11 cellular contexts compared by ENCODE assay signal in genomic region chr1:169595764-169596711, GRCh38. TPM values are rescaled to one million over a fixed set of nuclear protein-coding genes. Genes with fewer than 3 reads are reported as not detected.
DNase-seq lines count a peak whose midpoint lies in the region; ATAC-seq and TF ChIP-seq lines count a peak whose summit lies in the region.
"Had no signal": no experiment of that assay in that cellular context is flagged by ENCODE, and none has a peak within 500 bp of the region (broad histone marks: within the 10 kb centered on the region; RNA-seq: fewer than 3 reads in every experiment).

No MANE protein-coding gene starts in this region.

- H3K4me1 ChIP-seq in upper lobe of right lung, result no peaks in the 10 kb centered on the region
- H3K4me1 ChIP-seq: heart right ventricle had no signal

- ATAC-seq in Right ventricle myocardium superior (ENCODE audit: poor library complexity) (peak; percentile 48), Right ventricle myocardium inferior (no peak), esophagus mucosa (peak; percentile 25), upper lobe of right lung (peak; percentile 54), HG02970 (IDR thresholded peaks at IDR 0.05; ENCODE audit: low FRiP score, unreplicated experiment) (no peak), left ventricle myocardium superior (no peak)

- H3K27me3 ChIP-seq in upper lobe of right lung, result no peaks in the 10 kb centered on the region

- DNase-seq in Right ventricle myocardium superior, result no peak
- DNase-seq in Right ventricle myocardium inferior (ENCODE audit: missing footprints), result no peak
- peak; percentile 12 for DNase-seq in RPMI8226
- DNase-seq in upper lobe of right lung, result no peak
- DNase-seq in DMS153 treated with DMSO at 0.1 percent for 48 hours (lab: John Stamatoyannopoulos, UW; ENCODE audit: unreplicated experiment), result no peak
- DNase-seq in left ventricle myocardium superior, result no peak
- DNase-seq: heart right ventricle, NCI-H1417 treated with DMSO at 0.1 percent for 48 hours had no signal

- no peaks in the 10 kb centered on the region for H3K36me3 ChIP-seq in upper lobe of right lung
- H3K36me3 ChIP-seq: heart right ventricle had no signal

- no peak for TF ChIP-seq CTCF in upper lobe of right lung (IDR thresholded peaks at IDR 0.05)

- intact Hi-C loops in Right ventricle myocardium superior (cut with DNase I), result loop anchor here (10.0 kb wide), 1 partner anchor 209 kb away; no protein-coding TSS in a partner anchor
- intact Hi-C loops in Right ventricle myocardium inferior (cut with DNase I), result no loop called here
- intact Hi-C loops in upper lobe of right lung (cut with DNase I), result no loop called here
- intact Hi-C loops in left ventricle myocardium superior (cut with micrococcal nuclease), result loop anchor here (5.0 kb wide), 1 partner anchor 116 kb away; the partner anchor contains the start of gene SELL

- H3K4me3 ChIP-seq in upper lobe of right lung, result no peak overlapping the region
- H3K4me3 ChIP-seq: heart right ventricle, smooth muscle cell had no signal

- no peaks in the 10 kb centered on the region for H3K9me3 ChIP-seq in upper lobe of right lung
- H3K9me3 ChIP-seq: heart right ventricle had no signal

- H3K27ac ChIP-seq in upper lobe of right lung, result no peak overlapping the region
- H3K27ac ChIP-seq: heart right ventricle had no signal

RNA-seq across cellular contexts. Expression of gene F5, which starts 9.8 kb away (rescaled TPM):
- total RNA-seq in Right ventricle myocardium superior, result 21.2 TPM
- 16.6 TPM for total RNA-seq in Right ventricle myocardium inferior
- 0.20 TPM for total RNA-seq in esophagus mucosa
- total RNA-seq in upper lobe of right lung, result 1.6 TPM
- 11.8 TPM for total RNA-seq in left ventricle myocardium superior

RNA-seq across cellular contexts. Expression of gene SELP, which starts 33.9 kb away (rescaled TPM):
- 9.0 TPM for total RNA-seq in Right ventricle myocardium superior
- 7.1 TPM for total RNA-seq in Right ventricle myocardium inferior
- 5.3 TPM for total RNA-seq in esophagus mucosa
- total RNA-seq in upper lobe of right lung, result 61.5 TPM
- total RNA-seq in left ventricle myocardium superior, result 7.4 TPM
- total RNA-seq: smooth muscle cell had no signal

Comparison
In these comparisons a context has a peak if more than half of its experiments do, and no peak if none do; other contexts are left out.
1. ATAC-seq: peak in Right ventricle myocardium superior (single experiment), esophagus mucosa (single experiment) and upper lobe of right lung (single experiment); none in Right ventricle myocardium inferior (single experiment), HG02970 (single experiment) and left ventricle myocardium superior (single experiment).
2. intact Hi-C loops: an anchor here in Right ventricle myocardium superior (10.0 kb wide) and left ventricle myocardium superior (5.0 kb wide); none called in Right ventricle myocardium inferior and upper lobe of right lung.